In genomic region chr16:1395444-1396074, GRCh38 we compare ENCODE assay signal across 35 cellular contexts. TPM values are rescaled to one million over a fixed set of nuclear protein-coding genes. Genes with fewer than 3 reads are reported as not detected.
"Had no signal": no experiment of that assay in that cellular context is flagged by ENCODE, and none has a peak within 500 bp of the region (broad histone marks: within the 10 kb centered on the region; RNA-seq: fewer than 3 reads in every experiment).

No MANE protein-coding gene starts in this region.

- H3K4me3 ChIP-seq: esophagus squamous epithelium had no signal

- H3K4me1 ChIP-seq: esophagus squamous epithelium had no signal

- DNase-seq: activated CD4-positive, alpha-beta memory T cell treated with anti-CD3 and anti-CD28 coated beads for 36 hours; activated CD4-positive, alpha-beta T cell treated with anti-CD3 and anti-CD28 coated beads for 36 hours; activated CD4-positive, alpha-beta T cell treated with anti-CD3 and anti-CD28 coated beads, Interleukin-2, amount 10 ng/mL, durations not matched to agents 24 days and 14 days; activated CD4-positive, CD25-positive, alpha-beta regulatory T cell; activated CD4-positive, CD25-positive, alpha-beta regulatory T cell treated with anti-CD3 and anti-CD28 coated beads, Interleukin-2, amount 50 U/mL, for 72 hours; activated CD8-positive, alpha-beta memory T cell treated with anti-CD3 and anti-CD28 coated beads, Interleukin-2, amount 10 ng/mL, durations not matched to agents 7 days and 5 days; activated CD8-positive, alpha-beta memory T cell treated with anti-CD3 and anti-CD28 coated beads, Interleukin-2, amount 50 U/mL, for 4 hours; activated CD8-positive, alpha-beta T cell treated with anti-CD3 and anti-CD28 coated beads, Interleukin-2, amount 10 ng/mL, durations not matched to agents 7 days and 5 days; activated gamma-delta T cell; activated naive CD4-positive, alpha-beta T cell; activated naive CD4-positive, alpha-beta T cell treated with anti-CD3 and anti-CD28 coated beads, Interleukin-2, amount 10 ng/mL, durations not matched to agents 7 days and 5 days; activated T-cell treated with anti-CD3 and anti-CD28 coated beads, Interleukin-2, amount 50 U/mL, for 1 hour; activated T-cell treated with anti-CD3 and anti-CD28 coated beads, Interleukin-2, amount 50 U/mL, for 48 hours; amniotic stem cell; anterior cingulate cortex; brain microvascular endothelial cell; cortex of kidney; dermis blood vessel endothelial cell; effector CD4-positive, alpha-beta T cell; effector memory CD8-positive, alpha-beta T cell; erythroblast; esophagus squamous epithelium; foreskin melanocyte; head of caudate nucleus; T-helper 2 cell had no signal

- H3K27ac ChIP-seq: brain microvascular endothelial cell, esophagus squamous epithelium had no signal

- H3K36me3 ChIP-seq: brain microvascular endothelial cell had no signal

- H3K27me3 ChIP-seq: brain microvascular endothelial cell, esophagus squamous epithelium had no signal

- FAIRE-seq: astrocyte, bronchial epithelial cell had no signal

- H3K9me3 ChIP-seq: esophagus squamous epithelium had no signal

- ATAC-seq: activated CD4-positive, alpha-beta T cell treated with anti-CD3 and anti-CD28 coated beads for 36 hours; activated CD8-positive, alpha-beta memory T cell treated with anti-CD3 and anti-CD28 coated beads, Interleukin-2, amount 10 ng/mL, durations not matched to agents 7 days and 5 days; activated CD8-positive, alpha-beta T cell treated with anti-CD3 and anti-CD28 coated beads, Interleukin-2, amount 10 ng/mL, durations not matched to agents 7 days and 5 days; activated naive CD4-positive, alpha-beta T cell treated with anti-CD3 and anti-CD28 coated beads, Interleukin-2, amount 50 U/mL, for 72 hours; effector memory CD8-positive, alpha-beta T cell had no signal

RNA-seq across cellular contexts. Expression of gene PERCC1, which starts 35.3 kb away (rescaled TPM):
- total RNA-seq: activated CD4-positive, alpha-beta memory T cell treated with anti-CD3 and anti-CD28 coated beads for 36 hours; activated CD4-positive, alpha-beta T cell treated with anti-CD3 and anti-CD28 coated beads for 36 hours; activated CD4-positive, alpha-beta T cell treated with anti-CD3 and anti-CD28 coated beads, Interleukin-2, amount 10 ng/mL, durations not matched to agents 24 days and 14 days; activated T-helper 1 cell treated with anti-CD3 and anti-CD28 coated beads, Interleukin-12 subunit alpha, Interleukin-12 subunit beta, Interleukin-2, Interleukin-4 antibody, amounts not matched to agents 30 ng/mL and 10 ng/mL and 1 ng/mL, durations not matched to agents 14 hours and 24 hours and 36 hours; activated T-helper 2 cell treated with anti-CD3 and anti-CD28 coated beads, Interferon-gamma antibody, Interleukin-2, Interleukin-4, amounts not matched to agents 10 μg/mL and 5 μg/mL and 100 μg/mL, durations not matched to agents 14 hours and 24 hours and 36 hours; astrocyte; bronchial epithelial cell; cardiac septum; cerebellum; dermis blood vessel endothelial cell; esophagus squamous epithelium; fibroblast of lung; fibroblast of villous mesenchyme; T-helper 1 cell treated with Interleukin-12 subunit alpha and Interleukin-12 subunit beta and Interleukin-4 antibody, amounts not matched to agents 30 ng/mL and 1 ng/mL, for 36 hours had no signal
- polyA plus RNA-seq: fibroblast of lung had no signal
